ENCODE assay signal across 15 cellular contexts in genomic region chr10:62690703-62691102, GRCh38.
A peak's percentile ranks its signal among the peaks of the same experiment; 100 is the strongest.
DNase-seq lines count a peak whose midpoint lies in the region; ATAC-seq and TF ChIP-seq lines count a peak whose summit lies in the region.
"Had no signal": no experiment of that assay in that cellular context is flagged by ENCODE, and none has a peak within 500 bp of the region (broad histone marks: within the 10 kb centered on the region; RNA-seq: fewer than 3 reads in every experiment).

No MANE protein-coding gene starts in this region.

- intact Hi-C loops in CD4-positive, alpha-beta memory T cell (cut with micrococcal nuclease), result loop anchor here (2.0 to 5.0 kb wide), 2 partner anchors 42 to 54 kb away; no protein-coding TSS in a partner anchor
- intact Hi-C loops in activated B cell treated with CpG ODN at 0.5 μM for 24 hours (cut with micrococcal nuclease), result loop anchor here (2.0 kb wide), 1 partner anchor 42 kb away; no protein-coding TSS in a partner anchor
- intact Hi-C loops in naive thymus-derived CD4-positive, alpha-beta T cell (cut with micrococcal nuclease), result loop anchor here in 1 of 2 donors (5.0 kb wide), 2 partner anchors 42 to 127 kb away; partner anchors contain the start of gene EGR2

- no peak overlapping the region for H3K4me3 ChIP-seq in CD4-positive, alpha-beta memory T cell (ENCODE audit: low read length in 2 of 2)
- H3K4me3 ChIP-seq in naive thymus-derived CD4-positive, alpha-beta T cell (ENCODE audit: low read length), result no peak overlapping the region
- H3K4me3 ChIP-seq in HAP-1, result no peak overlapping the region

- peak overlapping the region; percentile 55 for H3K27ac ChIP-seq in CD4-positive, alpha-beta memory T cell (ENCODE audit: low read depth, low read length)
- H3K27ac ChIP-seq in naive thymus-derived CD4-positive, alpha-beta T cell (ENCODE audit: low read depth, low read length), result no peak overlapping the region
- H3K27ac ChIP-seq: neutrophil had no signal

- POLR2A ChIA-PET in CD4-positive, alpha-beta memory T cell (lab: Charles Lee; ENCODE audit: partially characterized antibody), result interaction anchor here (2.7 to 2.9 kb wide), 3 partner anchors 9 to 54 kb away, joined by 12 to 16 read pairs (median 16); no protein-coding TSS in a partner anchor
- POLR2A ChIA-PET in activated B cell treated with CpG ODN at 0.5 μM for 24 hours (lab: Charles Lee), result interaction anchor here (0.7 to 1.6 kb wide), 3 partner anchors 9 to 44 kb away, joined by 3 to 8 read pairs (median 4); no protein-coding TSS in a partner anchor
- POLR2A ChIA-PET in naive thymus-derived CD4-positive, alpha-beta T cell (lab: Charles Lee), result no interaction called here

- peaks cover 41 to 75% (median 60%) of the 10 kb centered on the region in 4 donors for H3K4me1 Mint-ChIP-seq in CD4-positive, alpha-beta memory T cell
- peaks cover 43% of the 10 kb centered on the region for H3K4me1 Mint-ChIP-seq in activated B cell treated with CpG ODN at 0.5 μM for 24 hours
- peaks cover 32 to 62% (median 47%) of the 10 kb centered on the region in 7 donors for H3K4me1 Mint-ChIP-seq in naive thymus-derived CD4-positive, alpha-beta T cell

- H3K36me3 ChIP-seq in CD4-positive, alpha-beta memory T cell (ENCODE audit: insufficient read depth, low read length), result no peaks in the 10 kb centered on the region
- no peaks in the 10 kb centered on the region for H3K36me3 ChIP-seq in naive thymus-derived CD4-positive, alpha-beta T cell (ENCODE audit: control insufficient read depth in 2 of 3, insufficient read depth in 3 of 3, low read length in 3 of 3)
- H3K36me3 ChIP-seq in HAP-1 (replicated peaks), result no peaks in the 10 kb centered on the region
- H3K36me3 ChIP-seq: neutrophil had no signal

- peak overlapping the region; percentile 31 to 95 (median 90) for H3K27ac Mint-ChIP-seq in CD4-positive, alpha-beta memory T cell
- peak overlapping the region; percentile 75 for H3K27ac Mint-ChIP-seq in activated B cell treated with CpG ODN at 0.5 μM for 24 hours
- H3K27ac Mint-ChIP-seq in naive thymus-derived CD4-positive, alpha-beta T cell, result peak overlapping the region in 4 of 9 donors; percentile 38 to 82 (median 68)

- H3K36me3 Mint-ChIP-seq in CD4-positive, alpha-beta memory T cell, result peaks cover 0 to 4% of the 10 kb centered on the region in 2 donors
- no peaks in the 10 kb centered on the region for H3K36me3 Mint-ChIP-seq in activated B cell treated with CpG ODN at 0.5 μM for 24 hours (ENCODE audit: low read depth)
- H3K36me3 Mint-ChIP-seq in naive thymus-derived CD4-positive, alpha-beta T cell, result peaks cover 0 to 13% (median 9%) of the 10 kb centered on the region in 5 donors

- CTCF ChIA-PET in CD4-positive, alpha-beta memory T cell (lab: Charles Lee; ENCODE audit: partially characterized antibody), result interaction anchor here (0.7 to 2.5 kb wide), 5 partner anchors 15 to 1029 kb away, joined by 3 to 11 read pairs (median 3); partner anchors contain the start of genes ADO and EGR2
- CTCF ChIA-PET in activated B cell treated with CpG ODN at 0.5 μM for 24 hours (lab: Charles Lee), result interaction anchor here (1.0 to 2.0 kb wide), 2 partner anchors 81 to 126 kb away, joined by 3 to 6 read pairs; no protein-coding TSS in a partner anchor
- CTCF ChIA-PET in naive thymus-derived CD4-positive, alpha-beta T cell (lab: Charles Lee), result no interaction called here

- peaks cover 0 to 11% (median 4%) of the 10 kb centered on the region in 8 donors for H3K9me3 Mint-ChIP-seq in CD4-positive, alpha-beta memory T cell
- H3K9me3 Mint-ChIP-seq in activated B cell treated with CpG ODN at 0.5 μM for 24 hours, result peaks cover 9% of the 10 kb centered on the region
- peaks cover 0 to 18% (median 6%) of the 10 kb centered on the region in 11 donors for H3K9me3 Mint-ChIP-seq in naive thymus-derived CD4-positive, alpha-beta T cell

- no peaks in the 10 kb centered on the region for H3K9me3 ChIP-seq in CD4-positive, alpha-beta memory T cell (ENCODE audit: control insufficient read depth in 1 of 2, low read length in 2 of 2)
- no peaks in the 10 kb centered on the region for H3K9me3 ChIP-seq in naive thymus-derived CD4-positive, alpha-beta T cell (ENCODE audit: control insufficient read depth in 2 of 3, low read length in 3 of 3)
- no peaks in the 10 kb centered on the region for H3K9me3 ChIP-seq in HAP-1
- H3K9me3 ChIP-seq: neutrophil had no signal

- TF ChIP-seq CTCF in activated B cell treated with CpG ODN at 0.5 μM for 24 hours (IDR thresholded peaks at IDR 0.05), result no peak

- no peaks in the 10 kb centered on the region for H3K27me3 Mint-ChIP-seq in CD4-positive, alpha-beta memory T cell
- H3K27me3 Mint-ChIP-seq in activated B cell treated with CpG ODN at 0.5 μM for 24 hours, result no peaks in the 10 kb centered on the region
- H3K27me3 Mint-ChIP-seq in naive thymus-derived CD4-positive, alpha-beta T cell, result peaks cover 0 to 2% (median 0%) of the 10 kb centered on the region in 5 donors

- peaks cover 46% of the 10 kb centered on the region for H3K4me1 ChIP-seq in CD4-positive, alpha-beta memory T cell (ENCODE audit: insufficient read depth, low read length)
- peaks cover 33 to 46% of the 10 kb centered on the region in 2 donors for H3K4me1 ChIP-seq in naive thymus-derived CD4-positive, alpha-beta T cell (ENCODE audit: control insufficient read depth in 2 of 2, insufficient read depth in 2 of 2, low read length in 2 of 2)
- H3K4me1 ChIP-seq in HAP-1, result peaks cover 2% of the 10 kb centered on the region

- in situ Hi-C loops in HAP-1 (cut with MboI; ENCODE audit: low sequenced_read_pairs), result no loop called here

- ATAC-seq in GM18909 (IDR thresholded peaks at IDR 0.05; ENCODE audit: poor library complexity, unreplicated experiment) (peak; percentile 38), activated B cell treated with CpG ODN at 0.5 μM for 24 hours (ENCODE audit: low read depth) (no peak), HG03460 (IDR thresholded peaks at IDR 0.05; ENCODE audit: unreplicated experiment) (no peak)
- peak; percentile 48 for ATAC-seq in naive thymus-derived CD4-positive, alpha-beta T cell

- no peaks in the 10 kb centered on the region for H3K27me3 ChIP-seq in CD4-positive, alpha-beta memory T cell (ENCODE audit: insufficient read depth, low read length)
- no peaks in the 10 kb centered on the region for H3K27me3 ChIP-seq in naive thymus-derived CD4-positive, alpha-beta T cell (ENCODE audit: control insufficient read depth in 2 of 2, insufficient read depth in 2 of 2, low read length in 2 of 2)
- H3K27me3 ChIP-seq in HAP-1 (ENCODE audit: low read depth), result no peaks in the 10 kb centered on the region
- H3K27me3 ChIP-seq: neutrophil had no signal

- peak overlapping the region; percentile 27 to 88 (median 78) for H3K4me3 Mint-ChIP-seq in CD4-positive, alpha-beta memory T cell
- no peak overlapping the region for H3K4me3 Mint-ChIP-seq in activated B cell treated with CpG ODN at 0.5 μM for 24 hours
- H3K4me3 Mint-ChIP-seq in naive thymus-derived CD4-positive, alpha-beta T cell, result peak overlapping the region in 8 of 10 donors; percentile 33 to 74 (median 60)

- peak; percentile 45 to 65 (median 52) for DNase-seq in CD4-positive, alpha-beta memory T cell
- DNase-seq in activated B cell treated with CpG ODN at 0.5 μM for 24 hours (no peak), HAP-1 (ENCODE audit: low spot score in 2 of 2) (no peak), RKO (ENCODE audit: low spot score) (no peak), DMS 273 treated with DMSO at 0.1 percent for 48 hours (lab: John Stamatoyannopoulos, UW) (no peak)
- DNase-seq in naive thymus-derived CD4-positive, alpha-beta T cell, result no peak
- DNase-seq: activated CD4-positive, alpha-beta T cell treated with anti-CD3 and anti-CD28 coated beads for 48 hours; cortex of kidney; foreskin fibroblast; Kasumi-1; left cardiac atrium; SHP77 had no signal

Comparison
In these comparisons a context has a peak if more than half of its experiments do, and no peak if none do; other contexts are left out.
1. DNase-seq: peak in CD4-positive, alpha-beta memory T cell (5 of 5); none in activated B cell treated with CpG ODN at 0.5 μM for 24 hours (single experiment), naive thymus-derived CD4-positive, alpha-beta T cell (0 of 9), HAP-1 (0 of 2), RKO (single experiment) and DMS 273 treated with DMSO at 0.1 percent for 48 hours (single experiment).
2. ATAC-seq: peak in GM18909 (single experiment) and naive thymus-derived CD4-positive, alpha-beta T cell (single experiment); none in activated B cell treated with CpG ODN at 0.5 μM for 24 hours (single experiment) and HG03460 (single experiment).